In the genomic region with DNA sequence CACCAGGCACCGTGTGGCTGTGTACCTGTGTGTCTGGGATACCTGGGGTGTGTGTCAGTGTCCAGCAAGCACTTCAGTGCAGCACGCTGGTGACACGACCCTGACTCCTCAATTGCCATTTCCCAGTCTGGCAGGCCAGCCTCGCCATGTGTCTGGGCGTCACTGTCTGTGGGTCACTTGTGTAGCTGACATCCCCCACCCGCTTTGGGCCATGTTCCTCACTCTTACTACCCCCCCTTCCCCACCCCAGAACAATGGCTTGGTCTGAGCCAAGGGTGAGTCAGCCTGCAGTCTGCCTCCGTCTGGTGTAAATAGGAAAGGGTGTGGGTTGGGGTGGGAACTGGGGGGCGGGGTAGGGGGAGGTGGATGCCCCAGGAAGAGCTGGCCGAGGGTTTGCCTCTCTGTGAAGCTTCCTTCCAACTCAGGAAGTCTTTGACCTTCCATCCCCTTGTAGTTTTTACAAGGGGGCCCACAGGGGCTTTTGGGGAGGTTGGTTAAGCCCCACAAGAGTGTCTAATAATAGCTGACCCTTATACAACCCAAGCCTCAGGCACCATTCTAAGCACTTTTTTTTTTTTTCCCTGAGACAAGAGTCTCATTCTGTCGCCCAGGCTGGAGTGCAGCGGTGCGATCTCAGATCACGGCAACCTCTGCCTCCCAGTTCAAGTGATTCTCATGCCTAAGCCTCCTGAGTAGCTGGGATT, we compare ENCODE assay signal across 9 cellular contexts. TPM values are rescaled to one million over a fixed set of nuclear protein-coding genes. Genes with fewer than 3 reads are reported as not detected.
A peak's percentile ranks its signal among the peaks of the same experiment; 100 is the strongest.
DNase-seq lines count a peak whose midpoint lies in the region; ATAC-seq and TF ChIP-seq lines count a peak whose summit lies in the region.
"Had no signal": no experiment of that assay in that cellular context is flagged by ENCODE, and none has a peak within 500 bp of the region (broad histone marks: within the 10 kb centered on the region; RNA-seq: fewer than 3 reads in every experiment).

No MANE protein-coding gene starts in this region.

- H3K36me3 ChIP-seq in SJSA1 (no peaks in the 10 kb centered on the region; the same call in 1 of the 2 replicates), right lobe of liver (no peaks in the 10 kb centered on the region), uterus (no peaks in the 10 kb centered on the region)

- peak; percentile 78 to 95 for DNase-seq in SJSA1 (ENCODE audit: low read depth in 1 of 2, low spot score in 2 of 2)
- peak; percentile 45 for DNase-seq in epithelial cell of prostate (ENCODE audit: low read depth, low spot score)
- DNase-seq in right lobe of liver: peak in 2 of 3 donors; percentile 58 to 60
- peak; percentile 21 to 79 for DNase-seq in uterus
- DNase-seq: activated naive CD4-positive, alpha-beta T cell treated with anti-CD3 and anti-CD28 coated beads for 36 hours had no signal

- 28% methylated on average over 12 of the region's 13 CpGs for WGBS in right lobe of liver (ENCODE audit: insufficient coverage, low coverage, low lambda C conversion rate, missing lambda C conversion rate)

- no peaks in the 10 kb centered on the region for H3K9me3 ChIP-seq in SJSA1 (replicated peaks)
- no peaks in the 10 kb centered on the region for H3K9me3 ChIP-seq in right lobe of liver
- no peaks in the 10 kb centered on the region for H3K9me3 ChIP-seq in uterus

- H3K27ac ChIP-seq in SJSA1: no peak overlapping the region
- H3K27ac ChIP-seq in epithelial cell of prostate: no peak overlapping the region
- no peak overlapping the region for H3K27ac ChIP-seq in right lobe of liver
- peak overlapping the region in 1 of 2 donors; percentile 48 for H3K27ac ChIP-seq in uterus
- H3K27ac ChIP-seq: VCaP had no signal

- H3K27me3 ChIP-seq in SJSA1 (replicated peaks) (peaks cover 14% of the 10 kb centered on the region), right lobe of liver (no peaks in the 10 kb centered on the region), uterus (no peaks in the 10 kb centered on the region)

- TF ChIP-seq CTCF in right lobe of liver (IDR thresholded peaks at IDR 0.05) (no peak), uterus (IDR thresholded peaks at IDR 0.05) (no peak)

- H3K4me1 ChIP-seq in SJSA1 (replicated peaks) (peaks cover 42% of the 10 kb centered on the region), right lobe of liver (no peaks in the 10 kb centered on the region), uterus (no peaks in the 10 kb centered on the region)

- no peak overlapping the region for H3K4me3 ChIP-seq in SJSA1
- H3K4me3 ChIP-seq in right lobe of liver: no peak overlapping the region
- H3K4me3 ChIP-seq in uterus: no peak overlapping the region

- intact Hi-C loops in right lobe of liver (cut with DNase I): no loop called here
- intact Hi-C loops in uterus (cut with DNase I; ENCODE audit: low total_unique reads): no loop called here

- ATAC-seq in right lobe of liver (peak; percentile 71 to 85 (median 81)), GM18505 (IDR thresholded peaks at IDR 0.05; ENCODE audit: unreplicated experiment) (no peak), HG03175 (IDR thresholded peaks at IDR 0.05; ENCODE audit: unreplicated experiment) (no peak), HG03135 (IDR thresholded peaks at IDR 0.05; ENCODE audit: unreplicated experiment) (no peak)

- TF ChIP-seq POLR2A in right lobe of liver (IDR thresholded peaks at IDR 0.05): no peak
- no peak for TF ChIP-seq POLR2A in uterus (IDR thresholded peaks at IDR 0.05)
- no peak for TF ChIP-seq POLR2A in GM18505 (IDR thresholded peaks at IDR 0.05; ENCODE audit: borderline replicate concordance, extremely low read depth, insufficient read depth, insufficient read length)

RNA-seq across cellular contexts. Expression of gene NOVA2, which starts 17.6 kb away (rescaled TPM):
- total RNA-seq in SJSA1 (2014; rRNA removed; shearing (Covaris generic)): not detected in 2 replicates
- total RNA-seq in right lobe of liver (1 to 10 TPM in 2 of 6 experiments, under 1 TPM in 4; 0.66 to 2.5 (median 0.85) TPM), uterus (10 to 100 TPM in 1 of 4 donors, 1 to 10 TPM in 3; 1.5 to 17.6 (median 2.4) TPM)
- total RNA-seq: activated naive CD4-positive, alpha-beta T cell treated with anti-CD3 and anti-CD28 coated beads for 36 hours had no signal

RNA-seq across cellular contexts. Expression of gene CCDC61, which starts 39.2 kb away (rescaled TPM):
- 4.3 and 7.4 TPM in 2 replicates for total RNA-seq in SJSA1 (2014; rRNA removed; shearing (Covaris generic))
- 1 to 10 TPM; 5.8 to 9.7 (median 8.1) TPM for total RNA-seq in right lobe of liver
- 10 to 100 TPM in 2 of 4 donors, 1 to 10 TPM in 2; 1.2 to 21.5 (median 10.1) TPM for total RNA-seq in uterus

RNA-seq across cellular contexts. Expression of gene NANOS2, which starts 41.5 kb away (rescaled TPM):
- not detected in 2 replicates for total RNA-seq in SJSA1 (2014; rRNA removed; shearing (Covaris generic))
- not detected for total RNA-seq in right lobe of liver
- total RNA-seq in uterus: not detected
- total RNA-seq: activated naive CD4-positive, alpha-beta T cell treated with anti-CD3 and anti-CD28 coated beads for 36 hours had no signal

RNA-seq across cellular contexts. Expression of gene MYPOP, which starts 53.6 kb away (rescaled TPM):
- total RNA-seq in SJSA1 (2014; rRNA removed; shearing (Covaris generic)): 1.3 and 1.4 TPM in 2 replicates
- total RNA-seq in right lobe of liver (1 to 10 TPM; 2.5 to 5.2 (median 3.9) TPM), uterus (10 to 100 TPM in 1 of 4 donors, 1 to 10 TPM in 2, under 1 TPM in 1; 0.62 to 13.2 (median 2.8) TPM)

Comparison
In these comparisons a context has a peak if more than half of its experiments do, and no peak if none do; other contexts are left out.
1. ATAC-seq: peak in right lobe of liver (4 of 4); none in GM18505 (single experiment), HG03175 (single experiment) and HG03135 (single experiment).
2. Peak in every context shown above with its lines, with median percentiles within 50 percentile points of each other: DNase-seq.